ENCODE assay signal across 18 cellular contexts in the genomic region with DNA sequence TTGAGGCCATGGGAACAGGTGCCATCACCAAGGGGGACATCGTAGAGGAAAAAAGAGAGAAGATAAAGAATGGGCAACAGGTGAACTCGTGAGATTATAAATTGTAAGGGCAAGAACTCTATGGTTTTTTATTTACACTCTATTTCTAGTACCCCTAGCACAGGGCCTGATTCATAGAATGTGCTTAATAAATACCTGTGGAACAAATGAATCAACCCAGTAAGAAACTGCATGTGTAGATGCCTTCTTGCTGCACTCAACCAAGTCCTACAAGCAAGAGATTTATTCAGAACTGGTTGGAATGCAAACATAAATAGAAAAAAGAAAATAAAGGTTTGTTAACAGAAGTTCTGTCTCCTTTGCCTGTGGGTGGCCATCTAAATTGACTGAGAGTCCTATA.
A peak's percentile ranks its signal among the peaks of the same experiment; 100 is the strongest.
DNase-seq lines count a peak whose midpoint lies in the region; ATAC-seq and TF ChIP-seq lines count a peak whose summit lies in the region.
"Had no signal": no experiment of that assay in that cellular context is flagged by ENCODE, and none has a peak within 500 bp of the region (broad histone marks: within the 10 kb centered on the region; RNA-seq: fewer than 3 reads in every experiment).

No MANE protein-coding gene starts in this region.

- 0 out of 2 replicates have a peak overlapping the region, but pooled peaks have one; percentile 28 for H3K4me3 ChIP-seq in OCI-LY3 (ENCODE audit: low read length)
- no peak overlapping the region for H3K4me3 ChIP-seq in WERI-Rb-1 (ENCODE audit: low read depth, low read length)
- H3K4me3 ChIP-seq: lung, testis had no signal

- peak overlapping the region; percentile 91 for H3K27ac Mint-ChIP-seq in activated T-cell treated with anti-CD3 and anti-CD28 coated beads, Interleukin-2, amount 50 U/mL, for 24 hours
- H3K27ac Mint-ChIP-seq in effector memory CD8-positive, alpha-beta T cell = peak overlapping the region; percentile 3 to 6

- H3K9me3 Mint-ChIP-seq in activated T-cell treated with anti-CD3 and anti-CD28 coated beads, Interleukin-2, amount 50 U/mL, for 24 hours = no peaks in the 10 kb centered on the region
- no peaks in the 10 kb centered on the region for H3K9me3 Mint-ChIP-seq in effector memory CD8-positive, alpha-beta T cell
- H3K9me3 Mint-ChIP-seq: activated naive CD4-positive, alpha-beta T cell treated with anti-CD3 and anti-CD28 coated beads for 36 hours; CD4-positive, CD25-positive, alpha-beta regulatory T cell had no signal

- H3K79me2 ChIP-seq in OCI-LY3 (ENCODE audit: low read length) = peaks cover 6% of the 10 kb centered on the region
- H3K79me2 ChIP-seq: parathyroid adenoma had no signal

- H3K4me3 Mint-ChIP-seq in activated T-cell treated with anti-CD3 and anti-CD28 coated beads, Interleukin-2, amount 50 U/mL, for 24 hours = peak overlapping the region; percentile 13
- no peak overlapping the region for H3K4me3 Mint-ChIP-seq in effector memory CD8-positive, alpha-beta T cell
- H3K4me3 Mint-ChIP-seq: activated naive CD4-positive, alpha-beta T cell treated with anti-CD3 and anti-CD28 coated beads for 36 hours; CD4-positive, CD25-positive, alpha-beta regulatory T cell had no signal

- H3K36me3 ChIP-seq in OCI-LY3 (replicated peaks; ENCODE audit: low read depth, low read length) = peaks cover 60% of the 10 kb centered on the region
- no peaks in the 10 kb centered on the region; the same call in 1 of the 2 replicates for H3K36me3 ChIP-seq in WERI-Rb-1

- peaks cover 8% of the 10 kb centered on the region for H4K20me1 ChIP-seq in OCI-LY3 (ENCODE audit: insufficient read depth, low read length)

- H3K27ac ChIP-seq in OCI-LY3 (ENCODE audit: low read length) (peak overlapping the region; percentile 73), WERI-Rb-1 (no peak overlapping the region)
- H3K27ac ChIP-seq: parathyroid adenoma, testis had no signal

- TF ChIP-seq CTCF in OCI-LY3 (IDR thresholded peaks at IDR 0.05; ENCODE audit: low read depth, low read length) (no peak), WERI-Rb-1 (IDR thresholded peaks at IDR 0.05; ENCODE audit: low read depth, low read length) (no peak), GM10266 (IDR thresholded peaks at IDR 0.05; ENCODE audit: control insufficient read depth, insufficient read depth, low read depth, missing control alignments) (no peak)

- peak overlapping the region; percentile 77 for H3K4me2 ChIP-seq in OCI-LY3 (ENCODE audit: low read length)
- H3K4me2 ChIP-seq: SK-N-SH had no signal

- H3K4me1 Mint-ChIP-seq in activated T-cell treated with anti-CD3 and anti-CD28 coated beads, Interleukin-2, amount 50 U/mL, for 24 hours (ENCODE audit: low read depth) = peaks cover 40% of the 10 kb centered on the region
- peaks cover 0 to 3% of the 10 kb centered on the region in 2 donors for H3K4me1 Mint-ChIP-seq in effector memory CD8-positive, alpha-beta T cell (ENCODE audit: low read depth in 2 of 2)

- H3K27me3 ChIP-seq in OCI-LY3 (ENCODE audit: low read depth, low read length) = no peaks in the 10 kb centered on the region
- H3K27me3 ChIP-seq in WERI-Rb-1 (ENCODE audit: insufficient read depth, low read depth, severe bottlenecking) = no peaks in the 10 kb centered on the region
- H3K27me3 ChIP-seq: testis had no signal

- DNase-seq in activated T-cell treated with anti-CD3 and anti-CD28 coated beads, Interleukin-2, amount 50 U/mL, for 24 hours = no peak
- no peak for DNase-seq in activated T-cell treated with anti-CD3 and anti-CD28 coated beads, Interleukin-2, amount 50 U/mL, for 48 hours
- DNase-seq in effector memory CD8-positive, alpha-beta T cell = no peak
- DNase-seq in WERI-Rb-1 (no peak), GM10266 (ENCODE audit: extremely low spot score) (no peak)
- DNase-seq: DMS79 treated with DMSO at 0.1 percent for 48 hours, head of caudate nucleus, Karpas-422, NCI-H1092 treated with DMSO at 0.1 percent for 48 hours, SK-N-SH, testis had no signal

- H3K36me3 Mint-ChIP-seq in activated T-cell treated with anti-CD3 and anti-CD28 coated beads, Interleukin-2, amount 50 U/mL, for 24 hours (ENCODE audit: low read depth) = peaks cover 86% of the 10 kb centered on the region
- H3K36me3 Mint-ChIP-seq in effector memory CD8-positive, alpha-beta T cell (ENCODE audit: insufficient read depth) = peaks cover 56% of the 10 kb centered on the region

- H2AFZ ChIP-seq in OCI-LY3 (ENCODE audit: low read depth, low read length) = no peak overlapping the region
- H2AFZ ChIP-seq: parathyroid adenoma had no signal

- peak overlapping the region; percentile 35 for H3K9ac ChIP-seq in OCI-LY3 (ENCODE audit: low read length)
- H3K9ac ChIP-seq: parathyroid adenoma, SK-N-SH had no signal

- no peaks in the 10 kb centered on the region for H3K27me3 Mint-ChIP-seq in activated T-cell treated with anti-CD3 and anti-CD28 coated beads, Interleukin-2, amount 50 U/mL, for 24 hours
- H3K27me3 Mint-ChIP-seq in effector memory CD8-positive, alpha-beta T cell = no peaks in the 10 kb centered on the region
- H3K27me3 Mint-ChIP-seq: CD4-positive, CD25-positive, alpha-beta regulatory T cell had no signal

- peaks cover 21% of the 10 kb centered on the region for H3K4me1 ChIP-seq in OCI-LY3 (ENCODE audit: low read length)
- H3K4me1 ChIP-seq: testis had no signal

- H3K9me3 ChIP-seq in OCI-LY3 (ENCODE audit: insufficient read depth, low read length) (no peaks in the 10 kb centered on the region), WERI-Rb-1 (ENCODE audit: severe bottlenecking) (no peaks in the 10 kb centered on the region)
- H3K9me3 ChIP-seq: SK-N-SH, testis had no signal

- ATAC-seq in GM19455 (IDR thresholded peaks at IDR 0.05; ENCODE audit: unreplicated experiment) (peak; percentile 15), HG02885 (IDR thresholded peaks at IDR 0.05; ENCODE audit: poor library complexity, unreplicated experiment) (no peak)
- no peak for ATAC-seq in effector memory CD8-positive, alpha-beta T cell (replicated peaks)
